Comparison of ENCODE assay signal across 1 cellular context in the genomic region with DNA sequence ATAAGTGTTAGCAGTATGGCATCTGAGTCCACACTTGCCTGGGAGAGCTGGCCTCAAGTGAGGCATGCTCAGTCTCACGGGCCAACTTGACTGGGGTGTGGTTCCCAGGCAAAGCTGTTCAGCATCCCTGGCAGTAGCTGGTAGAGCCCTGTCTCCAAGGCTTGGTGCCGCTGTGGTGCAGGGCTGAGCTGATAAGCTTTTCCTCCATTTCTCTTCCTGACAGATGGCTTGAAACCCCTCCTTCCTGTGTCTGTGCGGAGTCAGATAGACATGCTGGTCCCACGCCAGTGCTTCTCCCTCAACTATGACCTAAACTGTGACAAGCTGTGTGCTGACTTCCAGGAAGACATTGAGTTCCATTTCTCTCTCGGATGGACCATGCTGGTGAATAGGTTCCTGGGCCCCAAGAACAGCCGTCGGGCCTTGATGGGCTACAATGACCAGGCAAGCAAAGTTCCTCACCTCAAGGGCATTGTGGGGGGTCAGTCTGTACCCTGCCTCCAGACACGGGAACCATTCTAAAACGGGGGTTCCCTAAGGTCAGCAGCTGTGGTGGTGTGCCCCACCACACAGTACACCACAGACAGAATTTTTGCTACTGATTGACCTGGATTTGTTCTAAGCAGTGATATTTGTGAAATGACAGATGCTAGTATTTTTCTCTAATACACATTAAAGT.
TF ChIP-seq lines count a peak whose summit lies in the region.

No MANE protein-coding gene starts in this region.

TF ChIP-seq in K562, 482 proteins besides CTCF, POLR2A, EP300 and RAD21 (continues in another document):
- peak; percentile 81 for TF ChIP-seq NR2C1 (IDR thresholded peaks at IDR 0.05)
- peak; percentile 84 for TF ChIP-seq NR2C1 (tag; IDR thresholded peaks at IDR 0.05)
- TF ChIP-seq PHB2 (IDR thresholded peaks at IDR 0.05; ENCODE audit: low read depth) = peak; percentile 80; the same call in 1 of the 2 replicates
- TF ChIP-seq TSC22D4 (tag; IDR thresholded peaks at IDR 0.05) = no peak
- TF ChIP-seq THRAP3 (IDR thresholded peaks at IDR 0.05; ENCODE audit: borderline replicate concordance) = no peak
- TF ChIP-seq RFX1 (IDR thresholded peaks at IDR 0.05) = no peak
- peak; percentile 67; the same call in 1 of the 2 replicates for TF ChIP-seq L3MBTL2 (IDR thresholded peaks at IDR 0.05)
- no peak for TF ChIP-seq ATF6 (CRISPR knock-in tag; IDR thresholded peaks at IDR 0.05)
- no peak for TF ChIP-seq MAFK (IDR thresholded peaks at IDR 0.05; ENCODE audit: low read length)
- peak; percentile 73 for TF ChIP-seq BHLHE40 (IDR thresholded peaks at IDR 0.05; ENCODE audit: low read length)
- TF ChIP-seq THRB (CRISPR knock-in tag; conservative IDR thresholded peaks at IDR 0.05) = no peak
- TF ChIP-seq KLF16 (IDR thresholded peaks at IDR 0.05) = peak; percentile 75
- no peak for TF ChIP-seq ZFX (CRISPR knock-in tag; IDR thresholded peaks at IDR 0.05)
- TF ChIP-seq ESRRB (CRISPR knock-in tag; IDR thresholded peaks at IDR 0.05; ENCODE audit: borderline replicate concordance) = no peak
- TF ChIP-seq HMG20A (CRISPR knock-in tag; conservative IDR thresholded peaks at IDR 0.05) = no peak
- no peak for TF ChIP-seq TAF7 (tag; IDR thresholded peaks at IDR 0.05)
- no peak for TF ChIP-seq ZNF707 (CRISPR knock-in tag; conservative IDR thresholded peaks at IDR 0.05)
- no peak for TF ChIP-seq EWSR1 (IDR thresholded peaks at IDR 0.05; ENCODE audit: borderline replicate concordance, low read depth, partially characterized antibody)
- no peak for TF ChIP-seq HOXB6 (CRISPR knock-in tag; IDR thresholded peaks at IDR 0.05; ENCODE audit: borderline replicate concordance)
- no peak for TF ChIP-seq ILF3 (IDR thresholded peaks at IDR 0.05; ENCODE audit: borderline replicate concordance)
- peak; percentile 96 for TF ChIP-seq NFIC (IDR thresholded peaks at IDR 0.05)
- peak; percentile 50 to 53; a peak in 3 of 4 replicates for TF ChIP-seq FOXK2 (conservative IDR thresholded peaks at IDR 0.05 in 1 of 2, IDR thresholded peaks at IDR 0.05 in 1 of 2; ENCODE audit: low read depth in 2 of 2)
- TF ChIP-seq MBD2 (IDR thresholded peaks at IDR 0.05; ENCODE audit: borderline replicate concordance, low read depth) = no peak
- TF ChIP-seq, protein P1, sequence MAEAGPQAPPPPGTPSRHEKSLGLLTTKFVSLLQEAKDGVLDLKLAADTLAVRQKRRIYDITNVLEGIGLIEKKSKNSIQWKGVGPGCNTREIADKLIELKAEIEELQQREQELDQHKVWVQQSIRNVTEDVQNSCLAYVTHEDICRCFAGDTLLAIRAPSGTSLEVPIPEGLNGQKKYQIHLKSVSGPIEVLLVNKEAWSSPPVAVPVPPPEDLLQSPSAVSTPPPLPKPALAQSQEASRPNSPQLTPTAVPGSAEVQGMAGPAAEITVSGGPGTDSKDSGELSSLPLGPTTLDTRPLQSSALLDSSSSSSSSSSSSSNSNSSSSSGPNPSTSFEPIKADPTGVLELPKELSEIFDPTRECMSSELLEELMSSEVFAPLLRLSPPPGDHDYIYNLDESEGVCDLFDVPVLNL (CRISPR knock-in tag; IDR thresholded peaks at IDR 0.05; ENCODE audit: low read depth) = no peak
- TF ChIP-seq ZBTB8A (IDR thresholded peaks at IDR 0.05; ENCODE audit: partially characterized antibody) = no peak
- TF ChIP-seq ZNF778 (CRISPR knock-in tag; IDR thresholded peaks at IDR 0.05) = no peak
- TF ChIP-seq SMC3 (conservative IDR thresholded peaks at IDR 0.05; ENCODE audit: insufficient read depth, low read depth, low read length) = no peak
- TF ChIP-seq ELF4 (CRISPR knock-in tag; IDR thresholded peaks at IDR 0.05) = no peak
- no peak for TF ChIP-seq BRCA1 (IDR thresholded peaks at IDR 0.05)
- TF ChIP-seq BRCA1 (CRISPR knock-in tag; IDR thresholded peaks at IDR 0.05) = no peak
- TF ChIP-seq, protein P2, sequence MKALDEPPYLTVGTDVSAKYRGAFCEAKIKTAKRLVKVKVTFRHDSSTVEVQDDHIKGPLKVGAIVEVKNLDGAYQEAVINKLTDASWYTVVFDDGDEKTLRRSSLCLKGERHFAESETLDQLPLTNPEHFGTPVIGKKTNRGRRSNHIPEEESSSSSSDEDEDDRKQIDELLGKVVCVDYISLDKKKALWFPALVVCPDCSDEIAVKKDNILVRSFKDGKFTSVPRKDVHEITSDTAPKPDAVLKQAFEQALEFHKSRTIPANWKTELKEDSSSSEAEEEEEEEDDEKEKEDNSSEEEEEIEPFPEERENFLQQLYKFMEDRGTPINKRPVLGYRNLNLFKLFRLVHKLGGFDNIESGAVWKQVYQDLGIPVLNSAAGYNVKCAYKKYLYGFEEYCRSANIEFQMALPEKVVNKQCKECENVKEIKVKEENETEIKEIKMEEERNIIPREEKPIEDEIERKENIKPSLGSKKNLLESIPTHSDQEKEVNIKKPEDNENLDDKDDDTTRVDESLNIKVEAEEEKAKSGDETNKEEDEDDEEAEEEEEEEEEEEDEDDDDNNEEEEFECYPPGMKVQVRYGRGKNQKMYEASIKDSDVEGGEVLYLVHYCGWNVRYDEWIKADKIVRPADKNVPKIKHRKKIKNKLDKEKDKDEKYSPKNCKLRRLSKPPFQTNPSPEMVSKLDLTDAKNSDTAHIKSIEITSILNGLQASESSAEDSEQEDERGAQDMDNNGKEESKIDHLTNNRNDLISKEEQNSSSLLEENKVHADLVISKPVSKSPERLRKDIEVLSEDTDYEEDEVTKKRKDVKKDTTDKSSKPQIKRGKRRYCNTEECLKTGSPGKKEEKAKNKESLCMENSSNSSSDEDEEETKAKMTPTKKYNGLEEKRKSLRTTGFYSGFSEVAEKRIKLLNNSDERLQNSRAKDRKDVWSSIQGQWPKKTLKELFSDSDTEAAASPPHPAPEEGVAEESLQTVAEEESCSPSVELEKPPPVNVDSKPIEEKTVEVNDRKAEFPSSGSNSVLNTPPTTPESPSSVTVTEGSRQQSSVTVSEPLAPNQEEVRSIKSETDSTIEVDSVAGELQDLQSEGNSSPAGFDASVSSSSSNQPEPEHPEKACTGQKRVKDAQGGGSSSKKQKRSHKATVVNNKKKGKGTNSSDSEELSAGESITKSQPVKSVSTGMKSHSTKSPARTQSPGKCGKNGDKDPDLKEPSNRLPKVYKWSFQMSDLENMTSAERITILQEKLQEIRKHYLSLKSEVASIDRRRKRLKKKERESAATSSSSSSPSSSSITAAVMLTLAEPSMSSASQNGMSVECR (CRISPR knock-in tag; IDR thresholded peaks at IDR 0.05) = peak; percentile 75
- TF ChIP-seq, protein P3, sequence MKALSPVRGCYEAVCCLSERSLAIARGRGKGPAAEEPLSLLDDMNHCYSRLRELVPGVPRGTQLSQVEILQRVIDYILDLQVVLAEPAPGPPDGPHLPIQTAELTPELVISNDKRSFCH (CRISPR knock-in tag; IDR thresholded peaks at IDR 0.05) = no peak
- TF ChIP-seq, protein P3 (tag; IDR thresholded peaks at IDR 0.05) = no peak
- TF ChIP-seq DPF2 (IDR thresholded peaks at IDR 0.05) = peak; percentile 96
- no peak for TF ChIP-seq SETDB1 (IDR thresholded peaks at IDR 0.05; ENCODE audit: low read length)
- no peak for TF ChIP-seq CLOCK (CRISPR knock-in tag; IDR thresholded peaks at IDR 0.05; ENCODE audit: borderline replicate concordance)
- TF ChIP-seq MTF1 (CRISPR knock-in tag; IDR thresholded peaks at IDR 0.05; ENCODE audit: borderline replicate concordance) = no peak
- peak; percentile 75 for TF ChIP-seq PML (IDR thresholded peaks at IDR 0.05; ENCODE audit: low read length)
- no peak for TF ChIP-seq GTF2A2 (tag; IDR thresholded peaks at IDR 0.05)
- TF ChIP-seq AFF4 (CRISPR knock-in tag; IDR thresholded peaks at IDR 0.05) = no peak
- no peak for TF ChIP-seq KLF10 (CRISPR knock-in tag; IDR thresholded peaks at IDR 0.05)
- TF ChIP-seq MTA2 (IDR thresholded peaks at IDR 0.05; ENCODE audit: low read depth) = peak; percentile 92
- TF ChIP-seq HINFP (tag; conservative IDR thresholded peaks at IDR 0.05; ENCODE audit: low read depth) = no peak
- TF ChIP-seq SOX6 (IDR thresholded peaks at IDR 0.05) = peak; percentile 72; the same call in 1 of the 2 replicates
- TF ChIP-seq SMAD1 (IDR thresholded peaks at IDR 0.05; ENCODE audit: low read depth, low read length, partially characterized antibody) = no peak
- TF ChIP-seq ZC3H4 (CRISPR knock-in tag; IDR thresholded peaks at IDR 0.05; ENCODE audit: borderline replicate concordance) = no peak
